In the genomic region with DNA sequence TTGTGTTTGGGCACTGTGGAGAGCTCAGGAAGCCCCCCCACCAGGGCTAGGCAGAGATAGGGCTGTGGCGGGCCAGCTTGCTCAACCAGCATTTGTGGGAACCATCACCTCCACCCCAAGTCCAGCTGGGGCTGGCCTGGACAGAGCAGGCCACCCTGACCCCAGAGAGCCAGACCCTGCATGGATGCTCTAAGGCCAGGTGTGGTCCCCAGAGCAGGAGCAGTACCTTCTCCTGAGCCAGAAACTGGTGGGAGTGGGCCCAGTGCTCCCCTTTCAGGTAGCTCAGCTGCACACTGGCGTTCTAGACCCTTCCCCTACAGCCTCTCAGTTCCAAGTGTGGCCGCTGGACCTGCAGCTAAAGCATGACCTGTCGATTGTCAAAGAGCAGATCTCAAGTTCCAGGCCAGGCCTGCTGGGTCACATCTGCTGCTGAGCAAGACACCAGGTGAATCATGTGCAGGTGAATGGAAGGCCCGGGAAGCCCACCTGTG, we compare ENCODE assay signal across 21 cellular contexts. TPM values are rescaled to one million over a fixed set of nuclear protein-coding genes. Genes with fewer than 3 reads are reported as not detected.
DNase-seq lines count a peak whose midpoint lies in the region; ATAC-seq and TF ChIP-seq lines count a peak whose summit lies in the region.
"Had no signal": no experiment of that assay in that cellular context is flagged by ENCODE, and none has a peak within 500 bp of the region (broad histone marks: within the 10 kb centered on the region; RNA-seq: fewer than 3 reads in every experiment).

No MANE protein-coding gene starts in this region.

- no peak overlapping the region for H3K4me3 Mint-ChIP-seq in activated naive CD4-positive, alpha-beta T cell treated with anti-CD3 and anti-CD28 coated beads for 36 hours
- H3K4me3 Mint-ChIP-seq in activated CD8-positive, alpha-beta memory T cell treated with anti-CD3 and anti-CD28 coated beads, Interleukin-2, amount 10 ng/mL, durations not matched to agents 7 days and 5 days = no peak overlapping the region
- no peak overlapping the region for H3K4me3 Mint-ChIP-seq in progenitor cell of endocrine pancreas (ENCODE audit: low read depth)
- H3K4me3 Mint-ChIP-seq: activated CD4-positive, alpha-beta memory T cell treated with anti-CD3 and anti-CD28 coated beads for 36 hours; activated T-helper 17 cell treated with anti-CD3 and anti-CD28 coated beads, Interleukin-2, amount 50 U/mL, for 72 hours; CD8-positive, alpha-beta T cell; IgD-negative memory B cell had no signal

- no peaks in the 10 kb centered on the region; the same call in 1 of the 2 replicates for H3F3A ChIP-seq in PC-9 (ENCODE audit: insufficient read depth, low read depth)

- no peak for ATAC-seq in activated CD8-positive, alpha-beta memory T cell treated with anti-CD3 and anti-CD28 coated beads, Interleukin-2, amount 10 ng/mL, durations not matched to agents 7 days and 5 days
- no peak for ATAC-seq in thoracic aorta (ENCODE audit: insufficient number of reproducible peaks, low FRiP score, low read depth)
- ATAC-seq: activated T-helper 17 cell treated with anti-CD3 and anti-CD28 coated beads, Interleukin-2, amount 50 U/mL, for 72 hours; CD8-positive, alpha-beta T cell had no signal

- H3K27me3 ChIP-seq in thoracic aorta (replicated peaks; ENCODE audit: insufficient read depth) (no peaks in the 10 kb centered on the region), PC-9 (ENCODE audit: insufficient read depth, low read depth) (no peaks in the 10 kb centered on the region)

- H3K9me3 ChIP-seq in thoracic aorta (no peaks in the 10 kb centered on the region), PC-9 (ENCODE audit: insufficient read depth, low read depth) (no peaks in the 10 kb centered on the region)

- no peak overlapping the region for H3K27ac Mint-ChIP-seq in activated naive CD4-positive, alpha-beta T cell treated with anti-CD3 and anti-CD28 coated beads for 36 hours
- H3K27ac Mint-ChIP-seq in activated CD8-positive, alpha-beta memory T cell treated with anti-CD3 and anti-CD28 coated beads, Interleukin-2, amount 10 ng/mL, durations not matched to agents 7 days and 5 days = no peak overlapping the region
- no peak overlapping the region for H3K27ac Mint-ChIP-seq in progenitor cell of endocrine pancreas
- H3K27ac Mint-ChIP-seq: activated CD4-positive, alpha-beta memory T cell treated with anti-CD3 and anti-CD28 coated beads for 36 hours; activated T-helper 17 cell treated with anti-CD3 and anti-CD28 coated beads, Interleukin-2, amount 50 U/mL, for 72 hours; CD8-positive, alpha-beta T cell; IgD-negative memory B cell had no signal

- H3K27ac ChIP-seq in thoracic aorta = no peak overlapping the region
- H3K27ac ChIP-seq in PC-9 = no peak overlapping the region
- H3K27ac ChIP-seq: HL-60 had no signal

- H3K36me3 Mint-ChIP-seq in activated naive CD4-positive, alpha-beta T cell treated with anti-CD3 and anti-CD28 coated beads for 36 hours (ENCODE audit: low read depth) = no peaks in the 10 kb centered on the region
- H3K36me3 Mint-ChIP-seq in activated CD8-positive, alpha-beta memory T cell treated with anti-CD3 and anti-CD28 coated beads, Interleukin-2, amount 10 ng/mL, durations not matched to agents 7 days and 5 days = no peaks in the 10 kb centered on the region
- H3K36me3 Mint-ChIP-seq in progenitor cell of endocrine pancreas (ENCODE audit: insufficient read depth) = no peaks in the 10 kb centered on the region
- H3K36me3 Mint-ChIP-seq: activated CD4-positive, alpha-beta memory T cell treated with anti-CD3 and anti-CD28 coated beads for 36 hours; CD8-positive, alpha-beta T cell; IgD-negative memory B cell had no signal

- H3K9me2 ChIP-seq in PC-9 (ENCODE audit: insufficient read depth) = no peaks in the 10 kb centered on the region

- no peak overlapping the region for H2AFZ ChIP-seq in PC-9

- no peak overlapping the region for H3K4me2 ChIP-seq in PC-9

- BruUV-seq in PC-9 (replicated peaks; lab: Mats Ljungman, UMichigan) = no TSS peak

- H3K4me3 ChIP-seq in thoracic aorta (no peak overlapping the region), PC-9 (no peak overlapping the region)

- intact Hi-C loops in activated naive CD4-positive, alpha-beta T cell treated with anti-CD3 and anti-CD28 coated beads for 36 hours (cut with micrococcal nuclease) = loop anchor here (5.0 to 10.0 kb wide), 2 partner anchors 48 to 275 kb away; no protein-coding TSS in a partner anchor
- intact Hi-C loops in PC-9 (cut with micrococcal nuclease; ENCODE audit: unreplicated experiment) = loop anchor here (10.0 kb wide), 2 partner anchors 105 to 345 kb away; no protein-coding TSS in a partner anchor

- no peaks in the 10 kb centered on the region for H3K36me3 ChIP-seq in thoracic aorta
- H3K36me3 ChIP-seq in PC-9 (ENCODE audit: low read depth) = no peaks in the 10 kb centered on the region

- no peaks in the 10 kb centered on the region for H4K20me1 ChIP-seq in PC-9 (ENCODE audit: insufficient read depth)

- peak; percentile 3 for DNase-seq in activated naive CD4-positive, alpha-beta T cell treated with anti-CD3 and anti-CD28 coated beads for 36 hours
- no peak for DNase-seq in activated naive CD4-positive, alpha-beta T cell treated with Interleukin-2 at 50 U/mL for 16 hours
- DNase-seq in activated CD8-positive, alpha-beta memory T cell treated with anti-CD3 and anti-CD28 coated beads, Interleukin-2, amount 10 ng/mL, durations not matched to agents 7 days and 5 days = peak; percentile 21
- DNase-seq in islet precursor cell (peak; percentile 49), thoracic aorta (ENCODE audit: low spot score) (peak; percentile 1), PC-9 (no peak), progenitor cell of endocrine pancreas (ENCODE audit: low spot score, unreplicated experiment) (no peak), hypothalamus (lab: John Stamatoyannopoulos, UW) (no peak)
- DNase-seq: anterior cingulate cortex; CD8-positive, alpha-beta T cell; DMS79; NCI-H1436; NCI-H524 treated with DMSO at 0.1 percent for 48 hours; SIG-M5; stimulated activated CD4-positive, alpha-beta T cell treated with anti-CD3 and anti-CD28 coated beads, Interleukin-4, amount 100 ng/mL, for 1 hour had no signal

- H3K4me1 Mint-ChIP-seq in activated naive CD4-positive, alpha-beta T cell treated with anti-CD3 and anti-CD28 coated beads for 36 hours (ENCODE audit: low read depth) = no peaks in the 10 kb centered on the region
- H3K4me1 Mint-ChIP-seq in activated CD8-positive, alpha-beta memory T cell treated with anti-CD3 and anti-CD28 coated beads, Interleukin-2, amount 10 ng/mL, durations not matched to agents 7 days and 5 days = peaks cover 4% of the 10 kb centered on the region
- no peaks in the 10 kb centered on the region for H3K4me1 Mint-ChIP-seq in progenitor cell of endocrine pancreas (ENCODE audit: low read depth)
- H3K4me1 Mint-ChIP-seq: activated T-helper 17 cell treated with anti-CD3 and anti-CD28 coated beads, Interleukin-2, amount 50 U/mL, for 72 hours had no signal

- TF ChIP-seq CTCF in thoracic aorta (IDR thresholded peaks at IDR 0.05) (no peak), PC-9 (conservative IDR thresholded peaks at IDR 0.05) (no peak), progenitor cell of endocrine pancreas (IDR thresholded peaks at IDR 0.05; ENCODE audit: unreplicated experiment) (no peak)

- H3K27me3 Mint-ChIP-seq in activated naive CD4-positive, alpha-beta T cell treated with anti-CD3 and anti-CD28 coated beads for 36 hours (ENCODE audit: low read depth) = no peaks in the 10 kb centered on the region
- H3K27me3 Mint-ChIP-seq in activated CD8-positive, alpha-beta memory T cell treated with anti-CD3 and anti-CD28 coated beads, Interleukin-2, amount 10 ng/mL, durations not matched to agents 7 days and 5 days = no peaks in the 10 kb centered on the region
- peaks cover 5% of the 10 kb centered on the region for H3K27me3 Mint-ChIP-seq in progenitor cell of endocrine pancreas
- H3K27me3 Mint-ChIP-seq: activated CD4-positive, alpha-beta memory T cell treated with anti-CD3 and anti-CD28 coated beads for 36 hours; activated T-helper 17 cell treated with anti-CD3 and anti-CD28 coated beads, Interleukin-2, amount 50 U/mL, for 72 hours had no signal

- CTCF ChIA-PET in activated naive CD4-positive, alpha-beta T cell treated with anti-CD3 and anti-CD28 coated beads for 36 hours (lab: Charles Lee) = interaction anchor here (0.7 kb wide), 1 partner anchor 248 kb away, joined by 3 read pairs; no protein-coding TSS in a partner anchor
- CTCF ChIA-PET in activated CD8-positive, alpha-beta memory T cell treated with anti-CD3 and anti-CD28 coated beads, Interleukin-2, amount 10 ng/mL, durations not matched to agents 7 days and 5 days (lab: Charles Lee) = interaction anchor here (1.6 kb wide), 1 partner anchor 8 kb away, joined by 6 read pairs; no protein-coding TSS in a partner anchor
- CTCF ChIA-PET in PC-9 (lab: Charles Lee) = no interaction called here

- POLR2A ChIA-PET in PC-9 (lab: Charles Lee; ENCODE audit: unreplicated experiment) = no interaction called here

- H3K79me2 ChIP-seq in PC-9 (ENCODE audit: low read depth) = no peaks in the 10 kb centered on the region

- H3K4me1 ChIP-seq in thoracic aorta (ENCODE audit: control insufficient read depth in 1 of 2, low read depth in 2 of 2) = no peaks in the 10 kb centered on the region
- no peaks in the 10 kb centered on the region for H3K4me1 ChIP-seq in PC-9 (replicated peaks; ENCODE audit: insufficient read depth)

- no peaks in the 10 kb centered on the region for H3K9me3 Mint-ChIP-seq in activated naive CD4-positive, alpha-beta T cell treated with anti-CD3 and anti-CD28 coated beads for 36 hours
- H3K9me3 Mint-ChIP-seq in activated CD8-positive, alpha-beta memory T cell treated with anti-CD3 and anti-CD28 coated beads, Interleukin-2, amount 10 ng/mL, durations not matched to agents 7 days and 5 days (ENCODE audit: low read depth) = no peaks in the 10 kb centered on the region
- no peaks in the 10 kb centered on the region for H3K9me3 Mint-ChIP-seq in progenitor cell of endocrine pancreas (ENCODE audit: low read depth)
- H3K9me3 Mint-ChIP-seq: activated CD4-positive, alpha-beta memory T cell treated with anti-CD3 and anti-CD28 coated beads for 36 hours; activated T-helper 17 cell treated with anti-CD3 and anti-CD28 coated beads, Interleukin-2, amount 50 U/mL, for 72 hours; CD8-positive, alpha-beta T cell; IgD-negative memory B cell had no signal

RNA-seq across cellular contexts. Expression of a gene that starts 57.2 kb away (rescaled TPM):
- not detected for total RNA-seq in activated naive CD4-positive, alpha-beta T cell treated with anti-CD3 and anti-CD28 coated beads for 36 hours
- total RNA-seq in activated CD8-positive, alpha-beta memory T cell treated with anti-CD3 and anti-CD28 coated beads, Interleukin-2, amount 10 ng/mL, durations not matched to agents 7 days and 5 days = 1 to 10 TPM; 3.2 to 4.2 TPM
- total RNA-seq in thoracic aorta (not detected), PC-9 (2021) (15.4 and 23.9 TPM in 2 replicates), progenitor cell of endocrine pancreas (1.2 and 2.2 TPM in 2 replicates)
- total RNA-seq: MCF 10A, osteocyte had no signal

Comparison
In these comparisons a context has a peak if more than half of its experiments do, and no peak if none do; other contexts are left out.
1. DNase-seq: peak in activated naive CD4-positive, alpha-beta T cell treated with anti-CD3 and anti-CD28 coated beads for 36 hours (single experiment), activated CD8-positive, alpha-beta memory T cell treated with anti-CD3 and anti-CD28 coated beads, Interleukin-2, amount 10 ng/mL, durations not matched to agents 7 days and 5 days (single experiment), islet precursor cell (single experiment) and thoracic aorta (single experiment); none in activated naive CD4-positive, alpha-beta T cell treated with Interleukin-2 at 50 U/mL for 16 hours (single experiment), PC-9 (0 of 2), progenitor cell of endocrine pancreas (single experiment) and hypothalamus (0 of 51).